In the genomic region with DNA sequence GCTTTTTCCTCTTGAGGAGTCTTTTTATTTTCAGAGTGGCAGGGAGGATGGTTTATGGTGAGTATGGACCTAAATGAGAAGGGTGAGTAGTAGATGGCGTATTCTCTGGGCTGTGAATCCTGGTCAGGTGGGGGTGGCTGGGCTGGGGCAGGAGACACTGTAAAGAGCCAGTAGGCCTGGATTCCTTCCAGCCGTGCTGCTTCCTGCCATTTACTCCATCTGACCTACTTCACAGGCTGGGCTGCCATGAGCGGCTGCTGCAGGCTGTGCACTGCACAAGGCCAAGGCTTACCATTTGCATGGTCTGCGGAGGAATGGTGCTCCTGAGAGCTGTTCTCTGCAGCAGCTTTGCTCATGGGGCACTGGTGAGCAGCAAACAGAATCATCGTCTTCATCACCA, we compare ENCODE assay signal across 21 cellular contexts.
DNase-seq lines count a peak whose midpoint lies in the region; ATAC-seq and TF ChIP-seq lines count a peak whose summit lies in the region.
"Had no signal": no experiment of that assay in that cellular context is flagged by ENCODE, and none has a peak within 500 bp of the region (broad histone marks: within the 10 kb centered on the region; RNA-seq: fewer than 3 reads in every experiment).

No MANE protein-coding gene starts in this region.

- H3K27me3 Mint-ChIP-seq in natural killer cell (ENCODE audit: low read depth in 2 of 2) (peaks cover 3 to 11% of the 10 kb centered on the region in 2 donors), HFFc6 (ENCODE audit: insufficient read depth) (peaks cover 4% of the 10 kb centered on the region)
- H3K27me3 Mint-ChIP-seq: activated naive CD8-positive, alpha-beta T cell treated with anti-CD3 and anti-CD28 coated beads, Interleukin-2, amount 50 U/mL, for 24 hours; CD4-positive, alpha-beta memory T cell had no signal

- H3K4me1 Mint-ChIP-seq in natural killer cell: no peaks in the 10 kb centered on the region
- peaks cover 43% of the 10 kb centered on the region for H3K4me1 Mint-ChIP-seq in HFFc6 (ENCODE audit: low read depth)
- H3K4me1 Mint-ChIP-seq: activated naive CD8-positive, alpha-beta T cell treated with anti-CD3 and anti-CD28 coated beads, Interleukin-2, amount 50 U/mL, for 24 hours; CD4-positive, alpha-beta memory T cell; stimulated activated memory B cell treated with anti-CD40 and anti-IgM and Interleukin-4, amounts not matched to agents 10 μg/mL and 1 μg/mL and 100 μg/mL, for 72 hours had no signal

- H3K27ac Mint-ChIP-seq in natural killer cell: no peak overlapping the region
- H3K27ac Mint-ChIP-seq in HFFc6: no peak overlapping the region
- H3K27ac Mint-ChIP-seq: activated naive CD8-positive, alpha-beta T cell treated with anti-CD3 and anti-CD28 coated beads, Interleukin-2, amount 50 U/mL, for 24 hours; activated T-helper 2 cell treated with anti-CD3 and anti-CD28 coated beads, Interferon-gamma antibody, Interleukin-2, Interleukin-4, amounts not matched to agents 10 μg/mL and 5 μg/mL and 100 μg/mL, durations not matched to agents 14 hours and 24 hours and 36 hours; CD4-positive, alpha-beta memory T cell; effector memory CD8-positive, alpha-beta T cell; nephron progenitor cell; stimulated activated memory B cell treated with anti-CD40 and anti-IgM and Interleukin-4, amounts not matched to agents 10 μg/mL and 1 μg/mL and 100 μg/mL, for 72 hours had no signal

- no peaks in the 10 kb centered on the region for H3K36me3 Mint-ChIP-seq in natural killer cell
- peaks cover 8% of the 10 kb centered on the region; the same call in 1 of the 2 replicates for H3K36me3 Mint-ChIP-seq in HFFc6 (ENCODE audit: low read depth)
- H3K36me3 Mint-ChIP-seq: CD4-positive, alpha-beta memory T cell; stimulated activated memory B cell treated with anti-CD40 and anti-IgM and Interleukin-4, amounts not matched to agents 10 μg/mL and 1 μg/mL and 100 μg/mL, for 72 hours had no signal

- TF ChIP-seq CTCF in natural killer cell (IDR thresholded peaks at IDR 0.05): no peak
- no peak for TF ChIP-seq CTCF in HFFc6 (IDR thresholded peaks at IDR 0.05)

- no peak overlapping the region for H3K4me3 Mint-ChIP-seq in natural killer cell
- H3K4me3 Mint-ChIP-seq in HFFc6: no peak overlapping the region
- H3K4me3 Mint-ChIP-seq: activated naive CD8-positive, alpha-beta T cell treated with anti-CD3 and anti-CD28 coated beads, Interleukin-2, amount 50 U/mL, for 24 hours; CD4-positive, alpha-beta memory T cell; effector memory CD8-positive, alpha-beta T cell; nephron progenitor cell; stimulated activated memory B cell treated with anti-CD40 and anti-IgM and Interleukin-4, amounts not matched to agents 10 μg/mL and 1 μg/mL and 100 μg/mL, for 72 hours had no signal

- intact Hi-C loops in natural killer cell (cut with micrococcal nuclease): no loop called here

- ATAC-seq in GM18858 (IDR thresholded peaks at IDR 0.05; ENCODE audit: unreplicated experiment): no peak
- ATAC-seq in natural killer cell: no peak
- ATAC-seq in HG03378 (IDR thresholded peaks at IDR 0.05; ENCODE audit: unreplicated experiment): no peak
- ATAC-seq: activated naive CD8-positive, alpha-beta T cell treated with anti-CD3 and anti-CD28 coated beads, Interleukin-2, amount 50 U/mL, for 24 hours; effector memory CD8-positive, alpha-beta T cell; upper lobe of right lung had no signal

- DNase-seq in C1 segment of cervical spinal cord (lab: John Stamatoyannopoulos, UW) (peak in 11 of 14 donors; percentile 23 to 90 (median 38)), NCI-H1092 treated with DMSO at 0.1 percent for 48 hours (lab: John Stamatoyannopoulos, UW) (peak; percentile 44), cerebellar cortex (ENCODE audit: low spot score) (peak; percentile 97), midbrain (lab: John Stamatoyannopoulos, UW) (peak; percentile 47), natural killer cell (no peak), HFFc6 (no peak)
- DNase-seq: activated CD4-positive, CD25-positive, alpha-beta regulatory T cell treated with anti-CD3 and anti-CD28 coated beads, Interleukin-2, amount 50 U/mL, for 72 hours; activated naive CD8-positive, alpha-beta T cell treated with anti-CD3 and anti-CD28 coated beads, Interleukin-2, amount 50 U/mL, for 24 hours; CD4-positive, alpha-beta memory T cell; effector memory CD8-positive, alpha-beta T cell; H7; mesenchymal stem cell; NCI-H526; OCI-M1; T-helper 9 cell; upper lobe of right lung had no signal

- no peaks in the 10 kb centered on the region for H3K9me3 Mint-ChIP-seq in natural killer cell
- no peaks in the 10 kb centered on the region for H3K9me3 Mint-ChIP-seq in HFFc6
- H3K9me3 Mint-ChIP-seq: activated naive CD8-positive, alpha-beta T cell treated with anti-CD3 and anti-CD28 coated beads, Interleukin-2, amount 50 U/mL, for 24 hours; activated T-helper 2 cell treated with anti-CD3 and anti-CD28 coated beads, Interferon-gamma antibody, Interleukin-2, Interleukin-4, amounts not matched to agents 10 μg/mL and 5 μg/mL and 100 μg/mL, durations not matched to agents 14 hours and 24 hours and 36 hours; CD4-positive, alpha-beta memory T cell; effector memory CD8-positive, alpha-beta T cell; nephron progenitor cell; stimulated activated memory B cell treated with anti-CD40 and anti-IgM and Interleukin-4, amounts not matched to agents 10 μg/mL and 1 μg/mL and 100 μg/mL, for 72 hours had no signal

Comparison
In these comparisons a context has a peak if more than half of its experiments do, and no peak if none do; other contexts are left out.
1. DNase-seq: peak in C1 segment of cervical spinal cord (11 of 14), NCI-H1092 treated with DMSO at 0.1 percent for 48 hours (single experiment), cerebellar cortex (single experiment) and midbrain (single experiment); none in natural killer cell (single experiment) and HFFc6 (single experiment).